ENCODE assay signal across 13 cellular contexts in the genomic region with DNA sequence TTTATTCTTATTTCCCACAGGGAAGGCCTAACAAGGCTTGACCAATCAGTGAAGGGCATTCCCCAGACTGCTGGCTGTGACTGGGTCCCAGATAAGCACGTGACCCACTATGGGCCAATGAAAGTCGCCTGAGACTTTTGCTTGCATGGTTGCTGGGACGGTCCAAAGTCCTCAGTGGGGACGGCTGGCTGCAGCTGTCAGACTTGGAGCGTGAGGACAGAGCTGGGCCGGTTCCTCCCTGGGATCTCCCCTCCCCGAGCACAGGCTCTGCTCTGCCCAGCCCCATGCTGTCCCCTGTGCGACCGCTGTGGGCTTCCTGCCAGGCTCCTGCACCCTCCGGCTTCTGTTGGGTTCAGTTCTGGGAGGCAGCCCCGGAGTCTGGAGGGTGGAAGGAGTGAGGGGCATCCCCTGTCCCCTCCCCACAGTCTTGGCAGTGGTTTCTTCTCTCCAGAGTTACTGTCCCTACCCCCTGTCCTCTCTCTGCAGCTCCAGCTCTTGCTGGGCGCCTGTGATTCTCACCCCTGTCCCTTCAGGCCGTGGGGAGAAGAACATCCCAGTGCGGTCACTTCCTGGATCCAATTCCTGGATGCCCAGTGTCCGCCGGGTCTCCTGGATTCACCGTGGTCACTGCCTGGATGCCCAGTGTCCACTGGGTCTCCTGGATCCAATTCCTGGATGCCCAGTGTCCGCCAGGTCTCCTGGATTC. TPM values are rescaled to one million over a fixed set of nuclear protein-coding genes. Genes with fewer than 3 reads are reported as not detected.
DNase-seq lines count a peak whose midpoint lies in the region; ATAC-seq and TF ChIP-seq lines count a peak whose summit lies in the region.
"Had no signal": no experiment of that assay in that cellular context is flagged by ENCODE, and none has a peak within 500 bp of the region (broad histone marks: within the 10 kb centered on the region; RNA-seq: fewer than 3 reads in every experiment).

No MANE protein-coding gene starts in this region.

- POLR2A ChIA-PET in activated CD4-positive, alpha-beta T cell treated with anti-CD3 and anti-CD28 coated beads, Interleukin-2, amount 10 ng/mL, durations not matched to agents 7 days and 5 days (lab: Charles Lee), result no interaction called here

- H3K27me3 Mint-ChIP-seq in endothelial cell (ENCODE audit: unreplicated experiment), result peaks cover 17% of the 10 kb centered on the region
- peaks cover 4% of the 10 kb centered on the region for H3K27me3 Mint-ChIP-seq in activated CD4-positive, alpha-beta T cell treated with anti-CD3 and anti-CD28 coated beads, Interleukin-2, amount 10 ng/mL, durations not matched to agents 7 days and 5 days

- H3K4me3 ChIP-seq in Jurkat, Clone E6-1 (ENCODE audit: low read length), result no peak overlapping the region
- H3K4me3 ChIP-seq in testis, result peak overlapping the region; percentile 2 to 21
- H3K4me3 ChIP-seq: dorsolateral prefrontal cortex had no signal

- peak; percentile 14 for DNase-seq in Jurkat, Clone E6-1 (ENCODE audit: low read depth, low spot score)
- DNase-seq in iris pigment epithelial cell (ENCODE audit: low read depth), result peak; percentile 28
- peak; percentile 93 for DNase-seq in testis
- no peak for DNase-seq in endothelial cell (ENCODE audit: low spot score)
- no peak for DNase-seq in NOMO-1 treated with DMSO at 0.1 percent for 48 hours (lab: John Stamatoyannopoulos, UW; ENCODE audit: unreplicated experiment)
- DNase-seq in activated CD4-positive, alpha-beta T cell treated with anti-CD3 and anti-CD28 coated beads, Interleukin-2, amount 10 ng/mL, durations not matched to agents 7 days and 5 days, result no peak
- DNase-seq: activated T-cell treated with anti-CD3 and anti-CD28 coated beads, Interleukin-2, amount 50 U/mL, for 1 hour; amygdala; CD8-positive, alpha-beta T cell; nephron progenitor cell had no signal

- no peak for TF ChIP-seq POLR2A in testis (IDR thresholded peaks at IDR 0.05)

- intact Hi-C loops in testis (cut with DNase I; ENCODE audit: low total_unique reads), result no loop called here

- CTCF ChIA-PET in activated CD4-positive, alpha-beta T cell treated with anti-CD3 and anti-CD28 coated beads, Interleukin-2, amount 10 ng/mL, durations not matched to agents 7 days and 5 days (lab: Charles Lee), result no interaction called here

- 46 to 47% methylated on average over 7 to 18 of the region's 18 CpGs for WGBS in testis, 2 donors

- no peaks in the 10 kb centered on the region for H3K4me1 ChIP-seq in testis

- no peaks in the 10 kb centered on the region for H3K36me3 ChIP-seq in testis (ENCODE audit: low read depth, missing control alignments)

- no peaks in the 10 kb centered on the region for H3K9me3 Mint-ChIP-seq in endothelial cell (ENCODE audit: unreplicated experiment)
- no peaks in the 10 kb centered on the region for H3K9me3 Mint-ChIP-seq in activated CD4-positive, alpha-beta T cell treated with anti-CD3 and anti-CD28 coated beads, Interleukin-2, amount 10 ng/mL, durations not matched to agents 7 days and 5 days
- H3K9me3 Mint-ChIP-seq: CD8-positive, alpha-beta T cell; nephron progenitor cell had no signal

- no peaks in the 10 kb centered on the region for H3K27me3 ChIP-seq in testis

- peak; percentile 74 for ATAC-seq in SK-N-SH treated with all-trans-retinoic acid at 6 μM for 48 hours
- ATAC-seq: activated CD4-positive, CD25-positive, alpha-beta regulatory T cell treated with anti-CD3 and anti-CD28 coated beads, Interleukin-2, amount 50 U/mL, for 24 hours; CD8-positive, alpha-beta T cell had no signal

- peaks cover 10% of the 10 kb centered on the region for H3K4me1 Mint-ChIP-seq in endothelial cell (ENCODE audit: unreplicated experiment)
- peaks cover 1% of the 10 kb centered on the region for H3K4me1 Mint-ChIP-seq in activated CD4-positive, alpha-beta T cell treated with anti-CD3 and anti-CD28 coated beads, Interleukin-2, amount 10 ng/mL, durations not matched to agents 7 days and 5 days

- H3K4me3 Mint-ChIP-seq in endothelial cell (ENCODE audit: unreplicated experiment), result no peak overlapping the region
- no peak overlapping the region for H3K4me3 Mint-ChIP-seq in activated CD4-positive, alpha-beta T cell treated with anti-CD3 and anti-CD28 coated beads, Interleukin-2, amount 10 ng/mL, durations not matched to agents 7 days and 5 days
- H3K4me3 Mint-ChIP-seq: CD8-positive, alpha-beta T cell; nephron progenitor cell had no signal

- TF ChIP-seq CTCF in testis (IDR thresholded peaks at IDR 0.05) (no peak), endothelial cell (IDR thresholded peaks at IDR 0.05; ENCODE audit: unreplicated experiment) (no peak)

- no peaks in the 10 kb centered on the region for H3K9me3 ChIP-seq in testis

- H3K27ac ChIP-seq in testis, result no peak overlapping the region

- H3K36me3 Mint-ChIP-seq in endothelial cell (ENCODE audit: low read depth, unreplicated experiment), result no peaks in the 10 kb centered on the region
- no peaks in the 10 kb centered on the region for H3K36me3 Mint-ChIP-seq in activated CD4-positive, alpha-beta T cell treated with anti-CD3 and anti-CD28 coated beads, Interleukin-2, amount 10 ng/mL, durations not matched to agents 7 days and 5 days (ENCODE audit: low read depth)
- H3K36me3 Mint-ChIP-seq: CD8-positive, alpha-beta T cell had no signal

- H3K27ac Mint-ChIP-seq in endothelial cell (ENCODE audit: unreplicated experiment), result no peak overlapping the region
- no peak overlapping the region for H3K27ac Mint-ChIP-seq in activated CD4-positive, alpha-beta T cell treated with anti-CD3 and anti-CD28 coated beads, Interleukin-2, amount 10 ng/mL, durations not matched to agents 7 days and 5 days
- H3K27ac Mint-ChIP-seq: CD8-positive, alpha-beta T cell; nephron progenitor cell had no signal

TF ChIP-seq in SK-N-SH treated with all-trans-retinoic acid at 6 μM for 48 hours, 23 proteins besides CTCF, POLR2A, EP300 and RAD21 (continues in another document):
- TF ChIP-seq ZFP30 (CRISPR knock-in tag; IDR thresholded peaks at IDR 0.05), result no peak
- no peak for TF ChIP-seq OSR1 (CRISPR knock-in tag; IDR thresholded peaks at IDR 0.05)
- no peak for TF ChIP-seq CSDC2 (CRISPR knock-in tag; IDR thresholded peaks at IDR 0.05)
- TF ChIP-seq, protein P1, sequence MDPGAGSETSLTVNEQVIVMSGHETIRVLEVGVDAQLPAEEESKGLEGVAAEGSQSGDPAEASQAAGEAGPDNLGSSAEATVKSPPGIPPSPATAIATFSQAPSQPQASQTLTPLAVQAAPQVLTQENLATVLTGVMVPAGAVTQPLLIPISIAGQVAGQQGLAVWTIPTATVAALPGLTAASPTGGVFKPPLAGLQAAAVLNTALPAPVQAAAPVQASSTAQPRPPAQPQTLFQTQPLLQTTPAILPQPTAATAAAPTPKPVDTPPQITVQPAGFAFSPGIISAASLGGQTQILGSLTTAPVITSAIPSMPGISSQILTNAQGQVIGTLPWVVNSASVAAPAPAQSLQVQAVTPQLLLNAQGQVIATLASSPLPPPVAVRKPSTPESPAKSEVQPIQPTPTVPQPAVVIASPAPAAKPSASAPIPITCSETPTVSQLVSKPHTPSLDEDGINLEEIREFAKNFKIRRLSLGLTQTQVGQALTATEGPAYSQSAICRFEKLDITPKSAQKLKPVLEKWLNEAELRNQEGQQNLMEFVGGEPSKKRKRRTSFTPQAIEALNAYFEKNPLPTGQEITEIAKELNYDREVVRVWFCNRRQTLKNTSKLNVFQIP (CRISPR knock-in tag; IDR thresholded peaks at IDR 0.05; ENCODE audit: borderline replicate concordance, low read depth), result no peak
- TF ChIP-seq SNAI2 (CRISPR knock-in tag; IDR thresholded peaks at IDR 0.05), result no peak
- TF ChIP-seq, protein P2, sequence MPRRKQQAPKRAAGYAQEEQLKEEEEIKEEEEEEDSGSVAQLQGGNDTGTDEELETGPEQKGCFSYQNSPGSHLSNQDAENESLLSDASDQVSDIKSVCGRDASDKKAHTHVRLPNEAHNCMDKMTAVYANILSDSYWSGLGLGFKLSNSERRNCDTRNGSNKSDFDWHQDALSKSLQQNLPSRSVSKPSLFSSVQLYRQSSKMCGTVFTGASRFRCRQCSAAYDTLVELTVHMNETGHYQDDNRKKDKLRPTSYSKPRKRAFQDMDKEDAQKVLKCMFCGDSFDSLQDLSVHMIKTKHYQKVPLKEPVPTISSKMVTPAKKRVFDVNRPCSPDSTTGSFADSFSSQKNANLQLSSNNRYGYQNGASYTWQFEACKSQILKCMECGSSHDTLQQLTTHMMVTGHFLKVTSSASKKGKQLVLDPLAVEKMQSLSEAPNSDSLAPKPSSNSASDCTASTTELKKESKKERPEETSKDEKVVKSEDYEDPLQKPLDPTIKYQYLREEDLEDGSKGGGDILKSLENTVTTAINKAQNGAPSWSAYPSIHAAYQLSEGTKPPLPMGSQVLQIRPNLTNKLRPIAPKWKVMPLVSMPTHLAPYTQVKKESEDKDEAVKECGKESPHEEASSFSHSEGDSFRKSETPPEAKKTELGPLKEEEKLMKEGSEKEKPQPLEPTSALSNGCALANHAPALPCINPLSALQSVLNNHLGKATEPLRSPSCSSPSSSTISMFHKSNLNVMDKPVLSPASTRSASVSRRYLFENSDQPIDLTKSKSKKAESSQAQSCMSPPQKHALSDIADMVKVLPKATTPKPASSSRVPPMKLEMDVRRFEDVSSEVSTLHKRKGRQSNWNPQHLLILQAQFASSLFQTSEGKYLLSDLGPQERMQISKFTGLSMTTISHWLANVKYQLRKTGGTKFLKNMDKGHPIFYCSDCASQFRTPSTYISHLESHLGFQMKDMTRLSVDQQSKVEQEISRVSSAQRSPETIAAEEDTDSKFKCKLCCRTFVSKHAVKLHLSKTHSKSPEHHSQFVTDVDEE (CRISPR knock-in tag; IDR thresholded peaks at IDR 0.05), result no peak
- no peak for TF ChIP-seq ZNF565 (CRISPR knock-in tag; conservative IDR thresholded peaks at IDR 0.05; ENCODE audit: low read depth)

RNA-seq across cellular contexts. Expression of a gene that starts 50.1 kb away (rescaled TPM):
- 3.7 TPM for polyA plus RNA-seq in Jurkat, Clone E6-1 (2012; ENCODE audit: insufficient read depth, insufficient read length)
- total RNA-seq in testis, result 1 to 10 TPM; 1.1 to 1.3 TPM
- 1.5 TPM for polyA plus RNA-seq in testis (ENCODE audit: insufficient read depth, low read depth, low replicate concordance)
- not detected for total RNA-seq in endothelial cell (ENCODE audit: unreplicated experiment)
- not detected for total RNA-seq in activated CD4-positive, alpha-beta T cell treated with anti-CD3 and anti-CD28 coated beads, Interleukin-2, amount 10 ng/mL, durations not matched to agents 7 days and 5 days
- total RNA-seq: CD8-positive, alpha-beta T cell had no signal

Comparison
In these comparisons a context has a peak if more than half of its experiments do, and no peak if none do; other contexts are left out.
1. DNase-seq: peak in Jurkat, Clone E6-1 (single experiment), iris pigment epithelial cell (single experiment) and testis (single experiment); none in endothelial cell (single experiment), NOMO-1 treated with DMSO at 0.1 percent for 48 hours (single experiment) and activated CD4-positive, alpha-beta T cell treated with anti-CD3 and anti-CD28 coated beads, Interleukin-2, amount 10 ng/mL, durations not matched to agents 7 days and 5 days (single experiment).